ENCODE assay signal across 7 cellular contexts in genomic region chr9:128703616-128704355, GRCh38. TPM values are rescaled to one million over a fixed set of nuclear protein-coding genes. Genes with fewer than 3 reads are reported as not detected.
A peak's percentile ranks its signal among the peaks of the same experiment; 100 is the strongest.
DNase-seq lines count a peak whose midpoint lies in the region; ATAC-seq and TF ChIP-seq lines count a peak whose summit lies in the region.
"Had no signal": no experiment of that assay in that cellular context is flagged by ENCODE, and none has a peak within 500 bp of the region (broad histone marks: within the 10 kb centered on the region; RNA-seq: fewer than 3 reads in every experiment).

No MANE protein-coding gene starts in this region.

- TF ChIP-seq CTCF in AG09309 (IDR thresholded peaks at IDR 0.05; ENCODE audit: control insufficient read depth, insufficient read depth, low read depth, low read length, missing control alignments) (no peak), WERI-Rb-1 (IDR thresholded peaks at IDR 0.05; ENCODE audit: low read depth, low read length) (no peak)

- peaks cover 39% of the 10 kb centered on the region for H3K36me3 ChIP-seq in WERI-Rb-1
- H3K36me3 ChIP-seq: ovary had no signal

- H3K27me3 ChIP-seq in WERI-Rb-1 (ENCODE audit: insufficient read depth, low read depth, severe bottlenecking) = no peaks in the 10 kb centered on the region
- H3K27me3 ChIP-seq: ovary had no signal

- H3K27ac ChIP-seq in WERI-Rb-1 = peak overlapping the region; percentile 92

- H3K9me3 ChIP-seq in WERI-Rb-1 (ENCODE audit: severe bottlenecking) = no peaks in the 10 kb centered on the region
- H3K9me3 ChIP-seq: ovary had no signal

- DNase-seq in AG09309 (ENCODE audit: low read depth) = no peak
- DNase-seq in WERI-Rb-1 = no peak
- DNase-seq in left lobe of liver (ENCODE audit: low spot score) = peak; percentile 71
- no peak for DNase-seq in SHP77 treated with DMSO at 0.1 percent for 48 hours (lab: John Stamatoyannopoulos, UW)
- no peak for DNase-seq in NCI-H1105 treated with DMSO at 0.1 percent for 48 hours (lab: John Stamatoyannopoulos, UW)
- DNase-seq in NCI-H345 treated with DMSO at 0.1 percent for 48 hours (lab: John Stamatoyannopoulos, UW; ENCODE audit: unreplicated experiment) = no peak

- peak overlapping the region; percentile 63; the same call in 1 of the 2 replicates for H3K4me3 ChIP-seq in AG09309 (ENCODE audit: control insufficient read depth, low read depth, low read length)
- H3K4me3 ChIP-seq in WERI-Rb-1 (ENCODE audit: low read depth, low read length) = peak overlapping the region; percentile 83

- ATAC-seq in left lobe of liver = peak; percentile 58

RNA-seq across cellular contexts. Expression of gene PKN3, which starts 1.5 kb away (rescaled TPM):
- total RNA-seq in left lobe of liver = 7.6 TPM

RNA-seq across cellular contexts. Expression of gene SET, which starts 14.8 kb away (rescaled TPM):
- 69.3 TPM for total RNA-seq in left lobe of liver

RNA-seq across cellular contexts. Expression of gene ZDHHC12, which starts 20.1 kb away (rescaled TPM):
- 22.9 TPM for total RNA-seq in left lobe of liver

RNA-seq across cellular contexts. Expression of gene DYNC2I2, which starts 47.1 kb away (rescaled TPM):
- 24.1 TPM for total RNA-seq in left lobe of liver
